ENCODE assay signal across 1 cellular context in genomic region chr17:45265823-45266222, GRCh38.
TF ChIP-seq lines count a peak whose summit lies in the region.

No MANE protein-coding gene starts in this region.

TF ChIP-seq in HepG2, 621 proteins besides CTCF, POLR2A, EP300 and RAD21:
- peak; percentile 52; the same call in 1 of the 2 replicates for TF ChIP-seq FOSL2 (CRISPR knock-in tag; IDR thresholded peaks at IDR 0.05)
- no peak for TF ChIP-seq ZNF891 (CRISPR knock-in tag; IDR thresholded peaks at IDR 0.05)
